ENCODE assay signal across 14 cellular contexts in genomic region chr6:27141472-27142015, GRCh38.
A peak's percentile ranks its signal among the peaks of the same experiment; 100 is the strongest.
DNase-seq lines count a peak whose midpoint lies in the region; ATAC-seq and TF ChIP-seq lines count a peak whose summit lies in the region.
"Had no signal": no experiment of that assay in that cellular context is flagged by ENCODE, and none has a peak within 500 bp of the region (broad histone marks: within the 10 kb centered on the region; RNA-seq: fewer than 3 reads in every experiment).

No MANE protein-coding gene starts in this region.

- peak overlapping the region; percentile 71 to 91 (median 82) for H3K4me3 Mint-ChIP-seq in CD4-positive, CD25-positive, alpha-beta regulatory T cell

- no peak for ATAC-seq in CD4-positive, CD25-positive, alpha-beta regulatory T cell (ENCODE audit: low read depth in 2 of 2)
- ATAC-seq in Panc1 (no peak), lower lobe of right lung (no peak)

- POLR2A ChIA-PET in Panc1 (lab: Charles Lee), result no interaction called here

- peak overlapping the region; percentile 27 for H3K27ac ChIP-seq in CD4-positive, CD25-positive, alpha-beta regulatory T cell (ENCODE audit: insufficient read depth, low read length, poor library complexity, severe bottlenecking)
- peak overlapping the region; percentile 54 for H3K27ac ChIP-seq in Panc1 (ENCODE audit: low read length)
- H3K27ac ChIP-seq in lower lobe of right lung, result no peak overlapping the region
- H3K27ac ChIP-seq: breast epithelium, epithelial cell of prostate, neutrophil had no signal

- H3K9ac ChIP-seq in iPS-15b (ENCODE audit: low read depth, low read length), result no peak overlapping the region

- intact Hi-C loops in Panc1 (cut with micrococcal nuclease; ENCODE audit: unreplicated experiment) (no loop called here), lower lobe of right lung (cut with DNase I) (no loop called here)

- peak; percentile 34 for TF ChIP-seq POLR2A in GM19099 (IDR thresholded peaks at IDR 0.05; ENCODE audit: extremely low read depth, insufficient read length, low read depth)

- peaks cover 51% of the 10 kb centered on the region for H3K4me1 ChIP-seq in CD4-positive, CD25-positive, alpha-beta regulatory T cell (ENCODE audit: control insufficient read depth, insufficient read depth, low read length, poor library complexity, severe bottlenecking)
- H3K4me1 ChIP-seq in Panc1 (ENCODE audit: control insufficient read depth, insufficient read depth, low read length), result peaks cover 18% of the 10 kb centered on the region
- H3K4me1 ChIP-seq in iPS-15b (ENCODE audit: control insufficient read depth, insufficient read depth, low read length), result peaks cover 16% of the 10 kb centered on the region
- peaks cover 31% of the 10 kb centered on the region for H3K4me1 ChIP-seq in lower lobe of right lung

- CTCF ChIA-PET in Panc1 (lab: Charles Lee), result no interaction called here

- H3K27me3 ChIP-seq in CD4-positive, CD25-positive, alpha-beta regulatory T cell (ENCODE audit: control insufficient read depth, insufficient read depth, low read length), result no peaks in the 10 kb centered on the region
- H3K27me3 ChIP-seq in Panc1 (ENCODE audit: control insufficient read depth, insufficient read depth, low read length) (no peaks in the 10 kb centered on the region), iPS-15b (ENCODE audit: control insufficient read depth, insufficient read depth, low read length) (no peaks in the 10 kb centered on the region), lower lobe of right lung (ENCODE audit: low read depth) (no peaks in the 10 kb centered on the region)
- H3K27me3 ChIP-seq: breast epithelium, neutrophil had no signal

- no peaks in the 10 kb centered on the region for H3K36me3 Mint-ChIP-seq in CD4-positive, CD25-positive, alpha-beta regulatory T cell

- peak overlapping the region; percentile 80 for H3K4me3 ChIP-seq in CD4-positive, CD25-positive, alpha-beta regulatory T cell (ENCODE audit: low read depth, low read length)
- no peak overlapping the region for H3K4me3 ChIP-seq in Panc1 (ENCODE audit: low read depth in 2 of 2, low read length in 2 of 2)
- peak overlapping the region; percentile 26 for H3K4me3 ChIP-seq in iPS-15b (ENCODE audit: low read depth, low read length)
- no peak overlapping the region for H3K4me3 ChIP-seq in lower lobe of right lung
- H3K4me3 ChIP-seq: breast epithelium had no signal

- DNase-seq in CD4-positive, CD25-positive, alpha-beta regulatory T cell, result no peak
- DNase-seq in Panc1 (ENCODE audit: low read depth, low spot score) (no peak), MV-4-11 (lab: John Stamatoyannopoulos, UW) (no peak), lower lobe of right lung (no peak), glomerular visceral epithelial cell (ENCODE audit: extremely low spot score) (no peak), NCI-H1694 (lab: John Stamatoyannopoulos, UW) (no peak)
- DNase-seq: DMS53, H7, NCI-H2081 had no signal

- TF ChIP-seq CTCF in Panc1 (IDR thresholded peaks at IDR 0.05), result no peak
- TF ChIP-seq CTCF in lower lobe of right lung (IDR thresholded peaks at IDR 0.05), result no peak

- no peaks in the 10 kb centered on the region for H3K9me3 ChIP-seq in CD4-positive, CD25-positive, alpha-beta regulatory T cell (ENCODE audit: control insufficient read depth in 2 of 2, low read length in 2 of 2)
- H3K9me3 ChIP-seq in Panc1 (ENCODE audit: control insufficient read depth, insufficient read depth, low read depth, low read length) (no peaks in the 10 kb centered on the region), iPS-15b (ENCODE audit: control insufficient read depth, insufficient read depth, low read length) (no peaks in the 10 kb centered on the region), lower lobe of right lung (no peaks in the 10 kb centered on the region)
- H3K9me3 ChIP-seq: breast epithelium, neutrophil had no signal

- BruUV-seq in Panc1 (replicated peaks; lab: Mats Ljungman, UMichigan), result no TSS peak

- H3K9me3 Mint-ChIP-seq in CD4-positive, CD25-positive, alpha-beta regulatory T cell, result no peaks in the 10 kb centered on the region

- peak overlapping the region in 2 of 3 donors; percentile 52 to 82 for H3K27ac Mint-ChIP-seq in CD4-positive, CD25-positive, alpha-beta regulatory T cell

- no peaks in the 10 kb centered on the region for H3K27me3 Mint-ChIP-seq in CD4-positive, CD25-positive, alpha-beta regulatory T cell

- H3K4me1 Mint-ChIP-seq in CD4-positive, CD25-positive, alpha-beta regulatory T cell, result peaks cover 24 to 66% (median 46%) of the 10 kb centered on the region in 4 donors

- in situ Hi-C loops in Panc1 (cut with HindIII; ENCODE audit: low pct_unique_long_range_greater_than_20kb, low sequenced_read_pairs), result no loop called here

- no peaks in the 10 kb centered on the region for H3K36me3 ChIP-seq in CD4-positive, CD25-positive, alpha-beta regulatory T cell (ENCODE audit: control insufficient read depth, insufficient read depth, low read length)
- H3K36me3 ChIP-seq in Panc1 (ENCODE audit: control insufficient read depth, insufficient read depth, low read length), result peaks cover 7% of the 10 kb centered on the region
- no peaks in the 10 kb centered on the region for H3K36me3 ChIP-seq in iPS-15b (ENCODE audit: control insufficient read depth, insufficient read depth, low read length)
- peaks cover 4% of the 10 kb centered on the region for H3K36me3 ChIP-seq in lower lobe of right lung
- H3K36me3 ChIP-seq: breast epithelium had no signal

Comparison
In these comparisons a context has a peak if more than half of its experiments do, and no peak if none do; other contexts are left out.
1. H3K4me3 ChIP-seq: peak in CD4-positive, CD25-positive, alpha-beta regulatory T cell (single experiment) and iPS-15b (single experiment); none in Panc1 (0 of 2) and lower lobe of right lung (single experiment).